In genomic region chrX:46873746-46874145, GRCh38 we compare ENCODE assay signal across 23 cellular contexts.
"Had no signal": no experiment of that assay in that cellular context is flagged by ENCODE, and none has a peak within 500 bp of the region (broad histone marks: within the 10 kb centered on the region; RNA-seq: fewer than 3 reads in every experiment).

No MANE protein-coding gene starts in this region.

- H3K27ac ChIP-seq: esophagus squamous epithelium, heart right ventricle, neural progenitor cell, psoas muscle, skin epidermis, thoracic aorta, upper lobe of left lung had no signal

- H3K4me1 Mint-ChIP-seq: activated T-helper 17 cell treated with anti-CD3 and anti-CD28 coated beads, Interleukin-2, amount 50 U/mL, for 72 hours; brain; neural progenitor cell had no signal

- DNase-seq: activated CD4-positive, alpha-beta T cell treated with anti-CD3 and anti-CD28 coated beads, Interleukin-2, amount 10 ng/mL, durations not matched to agents 24 days and 14 days; activated CD8-positive, alpha-beta T cell treated with anti-CD3 and anti-CD28 coated beads for 36 hours; activated naive CD4-positive, alpha-beta T cell treated with Interleukin-2 at 50 U/mL for 16 hours; activated naive CD8-positive, alpha-beta T cell treated with anti-CD3 and anti-CD28 coated beads, Interleukin-2, amount 10 ng/mL, durations not matched to agents 7 days and 5 days; activated T-cell treated with anti-CD3 and anti-CD28 coated beads, Interleukin-2, amount 50 U/mL, for 1 hour; cerebellar nuclear complex; effector CD8-positive, alpha-beta T cell; esophagus squamous epithelium; heart right ventricle; immature natural killer cell; naive thymus-derived CD4-positive, alpha-beta T cell; psoas muscle; right cardiac atrium; stimulated activated CD4-positive, alpha-beta T cell treated with anti-CD3 and anti-CD28 coated beads, Interleukin-15, amount 100 ng/mL, for 24 hours; stimulated activated CD4-positive, alpha-beta T cell treated with anti-CD3 and anti-CD28 coated beads, Interleukin-2, amount 100 ng/mL, for 48 hours; upper lobe of left lung had no signal

- H3K9me3 ChIP-seq: esophagus squamous epithelium, heart right ventricle, psoas muscle, thoracic aorta, upper lobe of left lung had no signal

- ATAC-seq: activated CD8-positive, alpha-beta T cell treated with anti-CD3 and anti-CD28 coated beads for 36 hours; activated T-helper 17 cell treated with anti-CD3 and anti-CD28 coated beads, Interleukin-2, amount 50 U/mL, for 72 hours; heart right ventricle; naive thymus-derived CD4-positive, alpha-beta T cell; psoas muscle; right cardiac atrium had no signal

- H3K4me3 ChIP-seq: esophagus squamous epithelium, heart right ventricle, neural progenitor cell, psoas muscle, skin epidermis, thoracic aorta, upper lobe of left lung had no signal

- H3K9me3 Mint-ChIP-seq: activated CD4-positive, alpha-beta T cell treated with anti-CD3 and anti-CD28 coated beads, Interleukin-2, amount 10 ng/mL, durations not matched to agents 24 days and 14 days; activated CD8-positive, alpha-beta T cell treated with anti-CD3 and anti-CD28 coated beads for 36 hours; activated naive CD8-positive, alpha-beta T cell treated with anti-CD3 and anti-CD28 coated beads, Interleukin-2, amount 10 ng/mL, durations not matched to agents 7 days and 5 days; activated T-helper 17 cell treated with anti-CD3 and anti-CD28 coated beads, Interleukin-2, amount 50 U/mL, for 72 hours; brain; immature natural killer cell; memory B cell; naive thymus-derived CD4-positive, alpha-beta T cell; neural progenitor cell; T-helper 2 cell treated with Interferon-gamma antibody and Interleukin-4, amounts not matched to agents 5 μg/mL and 100 μg/mL, for 36 hours had no signal

- H3K27me3 ChIP-seq: esophagus squamous epithelium, neural progenitor cell, upper lobe of left lung had no signal

- H3K36me3 ChIP-seq: esophagus squamous epithelium, neural progenitor cell, thoracic aorta, upper lobe of left lung had no signal

- H3K27ac Mint-ChIP-seq: activated CD4-positive, alpha-beta T cell treated with anti-CD3 and anti-CD28 coated beads, Interleukin-2, amount 10 ng/mL, durations not matched to agents 24 days and 14 days; activated CD8-positive, alpha-beta T cell treated with anti-CD3 and anti-CD28 coated beads for 36 hours; activated naive CD8-positive, alpha-beta T cell treated with anti-CD3 and anti-CD28 coated beads, Interleukin-2, amount 10 ng/mL, durations not matched to agents 7 days and 5 days; activated T-helper 17 cell treated with anti-CD3 and anti-CD28 coated beads, Interleukin-2, amount 50 U/mL, for 72 hours; brain; immature natural killer cell; memory B cell; naive thymus-derived CD4-positive, alpha-beta T cell; neural progenitor cell; T-helper 2 cell treated with Interferon-gamma antibody and Interleukin-4, amounts not matched to agents 5 μg/mL and 100 μg/mL, for 36 hours had no signal

- H3K4me3 Mint-ChIP-seq: activated CD4-positive, alpha-beta T cell treated with anti-CD3 and anti-CD28 coated beads, Interleukin-2, amount 10 ng/mL, durations not matched to agents 24 days and 14 days; activated CD8-positive, alpha-beta T cell treated with anti-CD3 and anti-CD28 coated beads for 36 hours; activated naive CD8-positive, alpha-beta T cell treated with anti-CD3 and anti-CD28 coated beads, Interleukin-2, amount 10 ng/mL, durations not matched to agents 7 days and 5 days; activated T-helper 17 cell treated with anti-CD3 and anti-CD28 coated beads, Interleukin-2, amount 50 U/mL, for 72 hours; brain; immature natural killer cell; memory B cell; naive thymus-derived CD4-positive, alpha-beta T cell; neural progenitor cell; T-helper 2 cell treated with Interferon-gamma antibody and Interleukin-4, amounts not matched to agents 5 μg/mL and 100 μg/mL, for 36 hours had no signal

- H3K36me3 Mint-ChIP-seq: immature natural killer cell had no signal

- H3K27me3 Mint-ChIP-seq: activated CD4-positive, alpha-beta T cell treated with anti-CD3 and anti-CD28 coated beads, Interleukin-2, amount 10 ng/mL, durations not matched to agents 24 days and 14 days; activated CD8-positive, alpha-beta T cell treated with anti-CD3 and anti-CD28 coated beads for 36 hours; activated naive CD8-positive, alpha-beta T cell treated with anti-CD3 and anti-CD28 coated beads, Interleukin-2, amount 10 ng/mL, durations not matched to agents 7 days and 5 days; activated T-helper 17 cell treated with anti-CD3 and anti-CD28 coated beads, Interleukin-2, amount 50 U/mL, for 72 hours; memory B cell; naive thymus-derived CD4-positive, alpha-beta T cell had no signal

- H3K4me1 ChIP-seq: esophagus squamous epithelium, heart right ventricle, neural progenitor cell, psoas muscle, upper lobe of left lung had no signal
